8 cellular contexts compared by ENCODE assay signal in the genomic region with DNA sequence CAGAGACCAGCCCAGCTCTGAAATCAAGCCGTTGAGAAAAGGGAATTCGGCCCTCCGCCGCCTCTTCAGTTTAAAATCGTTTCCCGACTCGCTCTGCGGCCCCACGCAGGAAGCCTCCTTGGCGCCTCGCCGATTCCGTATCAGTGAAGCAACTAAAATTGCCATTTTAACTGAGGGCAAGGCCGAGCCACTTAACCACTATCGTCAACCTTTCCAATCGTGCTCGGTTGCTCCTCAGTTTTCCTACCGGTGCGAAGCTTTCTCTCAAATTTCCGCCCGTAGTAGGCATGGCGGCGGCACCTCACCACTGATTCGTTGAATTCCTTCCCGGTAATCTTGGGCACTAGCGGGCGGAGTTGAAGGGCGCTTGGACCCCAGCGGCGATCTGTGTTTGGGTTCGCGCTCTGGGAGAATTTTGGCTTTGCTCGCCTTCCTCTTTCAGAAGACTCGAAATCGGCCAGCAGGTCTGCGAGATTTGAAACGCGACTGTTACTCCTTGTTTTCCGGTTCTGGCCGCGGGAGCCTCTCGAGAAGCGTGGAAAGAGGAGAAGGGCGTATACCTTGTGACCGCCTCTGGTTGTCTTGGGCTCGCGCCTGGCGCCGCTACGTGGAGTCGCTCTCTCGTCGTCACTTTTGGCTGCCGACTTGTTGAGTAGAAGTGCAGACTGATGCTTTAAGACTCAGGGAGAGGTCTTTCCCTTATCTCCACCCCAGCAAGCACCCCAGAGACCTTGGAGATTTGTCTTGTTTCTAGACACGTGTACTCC. TPM values are rescaled to one million over a fixed set of nuclear protein-coding genes. Genes with fewer than 3 reads are reported as not detected.
DNase-seq lines count a peak whose midpoint lies in the region; ATAC-seq and TF ChIP-seq lines count a peak whose summit lies in the region.

A gene with protein sequence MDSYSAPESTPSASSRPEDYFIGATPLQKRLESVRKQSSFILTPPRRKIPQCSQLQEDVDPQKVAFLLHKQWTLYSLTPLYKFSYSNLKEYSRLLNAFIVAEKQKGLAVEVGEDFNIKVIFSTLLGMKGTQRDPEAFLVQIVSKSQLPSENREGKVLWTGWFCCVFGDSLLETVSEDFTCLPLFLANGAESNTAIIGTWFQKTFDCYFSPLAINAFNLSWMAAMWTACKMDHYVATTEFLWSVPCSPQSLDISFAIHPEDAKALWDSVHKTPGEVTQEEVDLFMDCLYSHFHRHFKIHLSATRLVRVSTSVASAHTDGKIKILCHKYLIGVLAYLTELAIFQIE (minus strand): TSS at position 569 of the 767 bp plus-strand sequence. CDS start 13,584 bp downstream, outside the sequence.
A gene with protein sequence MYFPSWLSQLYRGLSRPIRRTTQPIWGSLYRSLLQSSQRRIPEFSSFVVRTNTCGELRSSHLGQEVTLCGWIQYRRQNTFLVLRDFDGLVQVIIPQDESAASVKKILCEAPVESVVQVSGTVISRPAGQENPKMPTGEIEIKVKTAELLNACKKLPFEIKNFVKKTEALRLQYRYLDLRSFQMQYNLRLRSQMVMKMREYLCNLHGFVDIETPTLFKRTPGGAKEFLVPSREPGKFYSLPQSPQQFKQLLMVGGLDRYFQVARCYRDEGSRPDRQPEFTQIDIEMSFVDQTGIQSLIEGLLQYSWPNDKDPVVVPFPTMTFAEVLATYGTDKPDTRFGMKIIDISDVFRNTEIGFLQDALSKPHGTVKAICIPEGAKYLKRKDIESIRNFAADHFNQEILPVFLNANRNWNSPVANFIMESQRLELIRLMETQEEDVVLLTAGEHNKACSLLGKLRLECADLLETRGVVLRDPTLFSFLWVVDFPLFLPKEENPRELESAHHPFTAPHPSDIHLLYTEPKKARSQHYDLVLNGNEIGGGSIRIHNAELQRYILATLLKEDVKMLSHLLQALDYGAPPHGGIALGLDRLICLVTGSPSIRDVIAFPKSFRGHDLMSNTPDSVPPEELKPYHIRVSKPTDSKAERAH (plus strand): TSS at position 359 of the 767 bp plus-strand sequence. CDS start 557 bp downstream, outside the sequence.

- POLR2A ChIA-PET in RWPE1 (lab: Yijun Ruan, JAX; ENCODE audit: low non-redundant PET): no interaction called here
- POLR2A ChIA-PET in naive thymus-derived CD4-positive, alpha-beta T cell (lab: Charles Lee): interaction anchor here (0.6 to 2.6 kb wide), 14 partner anchors 39 to 1466 kb away, joined by 3 to 28 read pairs (median 4); a partner anchor contains a TSS

- H3K4me3 ChIP-seq in LNCaP clone FGC (ENCODE audit: low read depth, low read length): peak within 1 kb of the TSS; percentile 82
- H3K4me3 ChIP-seq in naive thymus-derived CD4-positive, alpha-beta T cell (ENCODE audit: low read length): peak within 1 kb of the TSS; percentile 99

- peaks cover 71% of the 10 kb centered on the region for H3K36me3 Mint-ChIP-seq in activated T-helper 17 cell treated with anti-CD3 and anti-CD28 coated beads, Interleukin-2, amount 50 U/mL, for 72 hours (ENCODE audit: low read depth)
- H3K36me3 Mint-ChIP-seq in naive thymus-derived CD4-positive, alpha-beta T cell: peaks cover 0 to 17% (median 3%) of the 10 kb centered on the region in 5 donors
- peaks cover 16 to 23% of the 10 kb centered on the region in 2 donors for H3K36me3 Mint-ChIP-seq in stimulated activated naive B cell treated with anti-CD40 and anti-IgM and Interleukin-4, amounts not matched to agents 10 μg/mL and 1 μg/mL and 100 μg/mL, for 72 hours

- DNase-seq in Daoy (ENCODE audit: low read depth): peak; percentile 97
- DNase-seq in GOT3 (lab: John Stamatoyannopoulos, UW): peak; percentile 100
- peak; percentile 98 for DNase-seq in LNCaP clone FGC (ENCODE audit: low read depth)
- DNase-seq in RWPE1 (ENCODE audit: low spot score): peak; percentile 93
- peak; percentile 98 for DNase-seq in fibroblast of gingiva (ENCODE audit: low read depth)
- DNase-seq in naive thymus-derived CD4-positive, alpha-beta T cell: peak; percentile 67 to 93 (median 91)
- DNase-seq in stimulated activated naive B cell treated with anti-CD40 and anti-IgM and Interleukin-4, amounts not matched to agents 10 μg/mL and 1 μg/mL and 100 μg/mL, for 72 hours: peak; percentile 92

- peaks cover 0 to 10% (median 0%) of the 10 kb centered on the region in 3 experiments for H3K36me3 ChIP-seq in naive thymus-derived CD4-positive, alpha-beta T cell (ENCODE audit: control insufficient read depth in 2 of 3, insufficient read depth in 3 of 3, low read length in 3 of 3)

- peak within 1 kb of the TSS; percentile 97 for H3K27ac ChIP-seq in RWPE1
- peak within 1 kb of the TSS; percentile 80 for H3K27ac ChIP-seq in naive thymus-derived CD4-positive, alpha-beta T cell (ENCODE audit: low read depth, low read length)

- CTCF ChIA-PET in RWPE1 (lab: Yijun Ruan, JAX): interaction anchor here (0.6 to 1.2 kb wide), 6 partner anchors 19 to 1342 kb away, joined by 3 to 4 read pairs (median 3); no protein-coding TSS in a partner anchor
- CTCF ChIA-PET in naive thymus-derived CD4-positive, alpha-beta T cell (lab: Charles Lee): interaction anchor here (0.5 to 4.3 kb wide), 7 partner anchors 221 to 1081 kb away, joined by 3 to 36 read pairs (median 4); a partner anchor contains a TSS

- H3K27me3 ChIP-seq in naive thymus-derived CD4-positive, alpha-beta T cell (ENCODE audit: control insufficient read depth in 2 of 2, insufficient read depth in 2 of 2, low read length in 2 of 2): no peaks in the 10 kb centered on the region

- peaks cover 10 to 14% of the 10 kb centered on the region in 2 donors for H3K4me1 ChIP-seq in naive thymus-derived CD4-positive, alpha-beta T cell (ENCODE audit: control insufficient read depth in 2 of 2, insufficient read depth in 2 of 2, low read length in 2 of 2)

- H3K4me1 Mint-ChIP-seq in activated T-helper 17 cell treated with anti-CD3 and anti-CD28 coated beads, Interleukin-2, amount 50 U/mL, for 72 hours: peaks cover 33% of the 10 kb centered on the region
- H3K4me1 Mint-ChIP-seq in naive thymus-derived CD4-positive, alpha-beta T cell: peaks cover 32 to 68% (median 50%) of the 10 kb centered on the region in 7 donors
- H3K4me1 Mint-ChIP-seq in stimulated activated naive B cell treated with anti-CD40 and anti-IgM and Interleukin-4, amounts not matched to agents 10 μg/mL and 1 μg/mL and 100 μg/mL, for 72 hours: peaks cover 20 to 47% of the 10 kb centered on the region in 2 donors

- H3K9me3 ChIP-seq in naive thymus-derived CD4-positive, alpha-beta T cell (ENCODE audit: control insufficient read depth in 2 of 3, low read length in 3 of 3): no peaks in the 10 kb centered on the region

- intact Hi-C loops in naive thymus-derived CD4-positive, alpha-beta T cell (cut with micrococcal nuclease): loop anchor here (1.0 to 10.0 kb wide), 18 partner anchors 44 to 1292 kb away; a partner anchor contains a TSS

- peak; percentile 20; the same call in 1 of the 2 replicates for TF ChIP-seq CTCF in LNCaP clone FGC (IDR thresholded peaks at IDR 0.05; ENCODE audit: control insufficient read depth, extremely low read depth, insufficient read depth)
- no peak; the same call in 1 of the 2 replicates for TF ChIP-seq CTCF in RWPE1 (conservative IDR thresholded peaks at IDR 0.05; ENCODE audit: low read depth)

- H3K27ac Mint-ChIP-seq in activated T-helper 17 cell treated with anti-CD3 and anti-CD28 coated beads, Interleukin-2, amount 50 U/mL, for 72 hours: peak within 1 kb of the TSS; percentile 97
- H3K27ac Mint-ChIP-seq in naive thymus-derived CD4-positive, alpha-beta T cell: peak within 1 kb of the TSS; percentile 91 to 98 (median 96)
- peak within 1 kb of the TSS; percentile 99 for H3K27ac Mint-ChIP-seq in stimulated activated naive B cell treated with anti-CD40 and anti-IgM and Interleukin-4, amounts not matched to agents 10 μg/mL and 1 μg/mL and 100 μg/mL, for 72 hours

- H3K4me3 Mint-ChIP-seq in activated T-helper 17 cell treated with anti-CD3 and anti-CD28 coated beads, Interleukin-2, amount 50 U/mL, for 72 hours: peak within 1 kb of the TSS; percentile 92
- peak within 1 kb of the TSS; percentile 87 to 99 (median 94) for H3K4me3 Mint-ChIP-seq in naive thymus-derived CD4-positive, alpha-beta T cell
- H3K4me3 Mint-ChIP-seq in stimulated activated naive B cell treated with anti-CD40 and anti-IgM and Interleukin-4, amounts not matched to agents 10 μg/mL and 1 μg/mL and 100 μg/mL, for 72 hours: peak within 1 kb of the TSS; percentile 93 to 98

- H3K9me3 Mint-ChIP-seq in activated T-helper 17 cell treated with anti-CD3 and anti-CD28 coated beads, Interleukin-2, amount 50 U/mL, for 72 hours: no peaks in the 10 kb centered on the region
- H3K9me3 Mint-ChIP-seq in naive thymus-derived CD4-positive, alpha-beta T cell: no peaks in the 10 kb centered on the region
- H3K9me3 Mint-ChIP-seq in stimulated activated naive B cell treated with anti-CD40 and anti-IgM and Interleukin-4, amounts not matched to agents 10 μg/mL and 1 μg/mL and 100 μg/mL, for 72 hours: no peaks in the 10 kb centered on the region

- ATAC-seq in activated T-helper 17 cell treated with anti-CD3 and anti-CD28 coated beads, Interleukin-2, amount 50 U/mL, for 72 hours (replicated peaks): peak; percentile 91
- ATAC-seq in naive thymus-derived CD4-positive, alpha-beta T cell: peak; percentile 94
- peak; percentile 87 to 89 for ATAC-seq in stimulated activated naive B cell treated with anti-CD40 and anti-IgM and Interleukin-4, amounts not matched to agents 10 μg/mL and 1 μg/mL and 100 μg/mL, for 72 hours (replicated peaks)

- no peaks in the 10 kb centered on the region for H3K27me3 Mint-ChIP-seq in activated T-helper 17 cell treated with anti-CD3 and anti-CD28 coated beads, Interleukin-2, amount 50 U/mL, for 72 hours
- no peaks in the 10 kb centered on the region for H3K27me3 Mint-ChIP-seq in naive thymus-derived CD4-positive, alpha-beta T cell
- H3K27me3 Mint-ChIP-seq in stimulated activated naive B cell treated with anti-CD40 and anti-IgM and Interleukin-4, amounts not matched to agents 10 μg/mL and 1 μg/mL and 100 μg/mL, for 72 hours: no peaks in the 10 kb centered on the region

RNA-seq across cellular contexts. Expression of the first gene that starts in this region (rescaled TPM):
- total RNA-seq in Daoy (2014; rRNA removed; shearing (Covaris generic)): 40.6 and 50.7 TPM in 2 replicates
- 10 to 100 TPM; 25.5 to 33.9 TPM for total RNA-seq in activated T-helper 17 cell treated with anti-CD3 and anti-CD28 coated beads, Interleukin-2, amount 50 U/mL, for 72 hours
- total RNA-seq in naive thymus-derived CD4-positive, alpha-beta T cell: 10 to 100 TPM in 2 of 5 experiments, 1 to 10 TPM in 3; 5.2 to 25.1 (median 9.5) TPM
- 1 to 10 TPM; 5.1 to 6.9 TPM for polyA plus RNA-seq in naive thymus-derived CD4-positive, alpha-beta T cell

RNA-seq across cellular contexts. Expression of the second gene that starts in this region (rescaled TPM):
- total RNA-seq in Daoy (2014; rRNA removed; shearing (Covaris generic)): 37.9 and 42.2 TPM in 2 replicates
- 10 to 100 TPM; 25.8 to 38.5 TPM for total RNA-seq in activated T-helper 17 cell treated with anti-CD3 and anti-CD28 coated beads, Interleukin-2, amount 50 U/mL, for 72 hours
- 10 to 100 TPM in 3 of 5 experiments, 1 to 10 TPM in 2; 3.6 to 26.0 (median 13.5) TPM for total RNA-seq in naive thymus-derived CD4-positive, alpha-beta T cell
- polyA plus RNA-seq in naive thymus-derived CD4-positive, alpha-beta T cell: 10 to 100 TPM in 1 of 2 donors, 1 to 10 TPM in 1; 9.2 to 13.2 TPM

Comparison
In these comparisons a context has a peak if more than half of its experiments do, and no peak if none do; other contexts are left out.
1. Peak in every context shown above with its lines: DNase-seq, ATAC-seq, H3K4me3 ChIP-seq and H3K27ac ChIP-seq.